ENCODE assay signal across 12 cellular contexts in genomic region chr5:92884464-92884863, GRCh38.
DNase-seq lines count a peak whose midpoint lies in the region; ATAC-seq and TF ChIP-seq lines count a peak whose summit lies in the region.
"Had no signal": no experiment of that assay in that cellular context is flagged by ENCODE, and none has a peak within 500 bp of the region (broad histone marks: within the 10 kb centered on the region; RNA-seq: fewer than 3 reads in every experiment).

No MANE protein-coding gene starts in this region.

- BruUV-seq in PC-3 (replicated peaks; lab: Mats Ljungman, UMichigan) (no TSS peak), OCI-LY7 (replicated peaks; lab: Mats Ljungman, UMichigan) (no TSS peak)

- H3K9me2 ChIP-seq in PC-3 (replicated peaks; ENCODE audit: low read length) = no peaks in the 10 kb centered on the region
- no peaks in the 10 kb centered on the region for H3K9me2 ChIP-seq in OCI-LY7 (ENCODE audit: insufficient read depth, low read length)

- TF ChIP-seq CTCF in PC-3 (conservative IDR thresholded peaks at IDR 0.05; ENCODE audit: low read depth, low read length) (0 out of 2 replicates have a peak, but pooled peaks have one; percentile 9), brain microvascular endothelial cell (IDR thresholded peaks at IDR 0.05; ENCODE audit: low read depth, low read length, missing control alignments) (no peak), OCI-LY7 (conservative IDR thresholded peaks at IDR 0.05; ENCODE audit: low read length) (no peak)

- no peaks in the 10 kb centered on the region for H3K36me3 ChIP-seq in BLaER1
- no peaks in the 10 kb centered on the region for H3K36me3 ChIP-seq in PC-3 (ENCODE audit: low read depth, low read length)
- H3K36me3 ChIP-seq in brain microvascular endothelial cell (replicated peaks) = no peaks in the 10 kb centered on the region
- H3K36me3 ChIP-seq in OCI-LY7 (ENCODE audit: insufficient read depth, low read length) = no peaks in the 10 kb centered on the region

- H3K4me2 ChIP-seq in BLaER1 (peak overlapping the region; percentile 31; the same call in 1 of the 2 replicates), PC-3 (ENCODE audit: low read length) (no peak overlapping the region), OCI-LY7 (ENCODE audit: low read length) (no peak overlapping the region)

- H3K4me3 ChIP-seq in BLaER1 (no peak overlapping the region), PC-3 (ENCODE audit: low read length) (no peak overlapping the region), brain microvascular endothelial cell (ENCODE audit: low read depth, low read length) (no peak overlapping the region), OCI-LY7 (ENCODE audit: low read depth, low read length, poor library complexity, severe bottlenecking) (no peak overlapping the region)
- H3K4me3 ChIP-seq: GM12878, GM23248 had no signal

- H3K9ac ChIP-seq in BLaER1 = no peak overlapping the region
- H3K9ac ChIP-seq in PC-3 (ENCODE audit: low read length) = no peak overlapping the region
- H3K9ac ChIP-seq: GM23248 had no signal

- H4K20me1 ChIP-seq in BLaER1 (no peaks in the 10 kb centered on the region), PC-3 (ENCODE audit: low read length) (no peaks in the 10 kb centered on the region), OCI-LY7 (ENCODE audit: insufficient read depth, low read length) (no peaks in the 10 kb centered on the region)

- intact Hi-C loops in PC-3 (cut with micrococcal nuclease) (no loop called here), OCI-LY7 (cut with micrococcal nuclease; ENCODE audit: unreplicated experiment) (no loop called here)

- H3K9me3 ChIP-seq in BLaER1 (no peaks in the 10 kb centered on the region), PC-3 (ENCODE audit: low read length) (no peaks in the 10 kb centered on the region), OCI-LY7 (ENCODE audit: low read length) (no peaks in the 10 kb centered on the region)
- H3K9me3 ChIP-seq: Caco-2 had no signal

- H3K27ac ChIP-seq in BLaER1 (no peak overlapping the region), PC-3 (ENCODE audit: low read length) (no peak overlapping the region), brain microvascular endothelial cell (no peak overlapping the region), OCI-LY7 (ENCODE audit: low read depth, low read length, poor library complexity, severe bottlenecking) (no peak overlapping the region)
- H3K27ac ChIP-seq: GM23248 had no signal

- H2AFZ ChIP-seq in PC-3 (ENCODE audit: low read length) (no peak overlapping the region), OCI-LY7 (ENCODE audit: low read length) (no peak overlapping the region)
- H2AFZ ChIP-seq: GM23248 had no signal

- CTCF ChIA-PET in PC-3 (lab: Charles Lee) (no interaction called here), OCI-LY7 (lab: Charles Lee; ENCODE audit: unreplicated experiment) (no interaction called here)

- in situ Hi-C loops in brain microvascular endothelial cell (cut with HindIII; ENCODE audit: low pct_ligation_motif_present, low sequenced_read_pairs) = no loop called here

- no peaks in the 10 kb centered on the region for H3K79me2 ChIP-seq in PC-3 (ENCODE audit: low read length)
- no peaks in the 10 kb centered on the region for H3K79me2 ChIP-seq in OCI-LY7 (ENCODE audit: insufficient read depth, low read depth, low read length)

- ATAC-seq in PC-3 (no peak), HG02588 (IDR thresholded peaks at IDR 0.05; ENCODE audit: unreplicated experiment) (no peak), HG03139 (IDR thresholded peaks at IDR 0.05; ENCODE audit: unreplicated experiment) (no peak)
- ATAC-seq: GM12878, HCT116 had no signal

- H3K27me3 ChIP-seq in BLaER1 (no peaks in the 10 kb centered on the region), PC-3 (ENCODE audit: low read length) (no peaks in the 10 kb centered on the region), brain microvascular endothelial cell (replicated peaks) (no peaks in the 10 kb centered on the region)

- H3K4me1 ChIP-seq in BLaER1 (peaks cover 9% of the 10 kb centered on the region), PC-3 (ENCODE audit: insufficient read depth, low read length) (no peaks in the 10 kb centered on the region), OCI-LY7 (ENCODE audit: insufficient read depth, low read length, poor library complexity, severe bottlenecking) (no peaks in the 10 kb centered on the region)
- H3K4me1 ChIP-seq: Caco-2 had no signal

- H3F3A ChIP-seq in PC-3 (ENCODE audit: low read length, unreplicated experiment) = no peaks in the 10 kb centered on the region

- POLR2A ChIA-PET in PC-3 (lab: Charles Lee; ENCODE audit: unreplicated experiment) = no interaction called here
- POLR2A ChIA-PET in OCI-LY7 (lab: Charles Lee) = interaction anchor here (0.6 kb wide), 1 partner anchor 48 kb away, joined by 3 read pairs; no protein-coding TSS in a partner anchor

- no peak for DNase-seq in PC-3
- DNase-seq in brain microvascular endothelial cell = peak; percentile 16
- no peak for DNase-seq in OCI-LY7 (ENCODE audit: low spot score)
- DNase-seq in activated CD4-positive, CD25-positive, alpha-beta regulatory T cell treated with anti-CD3 and anti-CD28 coated beads, Interleukin-2, amount 50 U/mL, for 72 hours = no peak
- DNase-seq: Caco-2; CD8-positive, alpha-beta memory T cell; GM23248 had no signal
